ENCODE assay signal across 30 cellular contexts in genomic region chr4:4233610-4234009, GRCh38. TPM values are rescaled to one million over a fixed set of nuclear protein-coding genes. Genes with fewer than 3 reads are reported as not detected.
"Had no signal": no experiment of that assay in that cellular context is flagged by ENCODE, and none has a peak within 500 bp of the region (broad histone marks: within the 10 kb centered on the region; RNA-seq: fewer than 3 reads in every experiment).

No MANE protein-coding gene starts in this region.

- H3K27me3 ChIP-seq: testis, thyroid gland, upper lobe of left lung, uterus, vagina had no signal

- DNase-seq: stimulated activated CD4-positive, alpha-beta T cell treated with anti-CD3 and anti-CD28 coated beads, Interleukin-2, amount 100 ng/mL, for 48 hours; stimulated activated CD4-positive, alpha-beta T cell treated with anti-CD3 and anti-CD28 coated beads, Interleukin-4, amount 100 ng/mL, for 1 hour; stimulated activated CD4-positive, alpha-beta T cell treated with anti-CD3 and anti-CD28 coated beads, Interleukin-4, amount 100 ng/mL, for 24 hours; stimulated activated CD4-positive, alpha-beta T cell treated with anti-CD3 and anti-CD28 coated beads, Interleukin-4, amount 100 ng/mL, for 4 hours; stimulated activated CD8-positive, alpha-beta memory T cell treated with anti-CD3 and anti-CD28 coated beads, Interleukin-4, amount 100 ng/mL, for 48 hours; stimulated activated naive B cell treated with anti-CD40 and anti-IgM and Interleukin-4, amounts not matched to agents 10 μg/mL and 1 μg/mL and 100 μg/mL, for 72 hours; stimulated activated naive CD4-positive, alpha-beta T cell; stimulated activated naive CD4-positive, alpha-beta T cell treated with Interleukin-2 at 50 U/mL for 16 hours; stimulated activated naive CD8-positive, alpha-beta T cell treated with anti-CD3 and anti-CD28 coated beads, Interleukin-15, amount 100 ng/mL, for 72 hours; stimulated activated naive CD8-positive, alpha-beta T cell treated with anti-CD3 and anti-CD28 coated beads, Interleukin-15, Interleukin-2, amounts not matched to agents 100 U/mL and 50 U/mL, for 24 hours; stomach; substantia nigra; testis; thyroid gland; tibial artery; transverse colon; trophoblast cell; upper lobe of left lung; upper lobe of right lung; uterus had no signal

- H3K27ac ChIP-seq: stomach, suprapubic skin, testis, thoracic aorta, thyroid gland, tibial artery, tibial nerve, transverse colon, upper lobe of left lung, upper lobe of right lung, uterus, vagina had no signal

- H3K9me3 ChIP-seq: testis, thyroid gland, upper lobe of right lung, uterus had no signal

- H3K4me1 ChIP-seq: stomach, suprapubic skin, testis, thyroid gland, tibial artery, tibial nerve, transverse colon, upper lobe of left lung, upper lobe of right lung, uterus, vagina had no signal

- ATAC-seq: stimulated activated effector memory CD8-positive, alpha-beta T cell treated with anti-CD3 and anti-CD28 coated beads, Interleukin-12 subunit alpha, Interleukin-12 subunit beta, amount 100 ng/mL, for 72 hours; stimulated activated memory B cell treated with anti-CD40 and anti-IgM and Interleukin-4, amounts not matched to agents 10 μg/mL and 1 μg/mL and 100 μg/mL, for 72 hours; stimulated activated naive B cell treated with anti-CD40 and anti-IgM and Interleukin-4, amounts not matched to agents 10 μg/mL and 1 μg/mL and 100 μg/mL, for 72 hours; stimulated activated naive CD8-positive, alpha-beta T cell treated with anti-CD3 and anti-CD28 coated beads, Interleukin-15, amount 100 ng/mL, for 72 hours; stimulated activated naive CD8-positive, alpha-beta T cell treated with anti-CD3 and anti-CD28 coated beads, Interleukin-15, Interleukin-2, amounts not matched to agents 100 U/mL and 50 U/mL, for 24 hours; upper lobe of right lung had no signal

- H3K36me3 ChIP-seq: uterus had no signal

- H3K4me3 ChIP-seq: stomach, suprapubic skin, testis, thoracic aorta, thyroid gland, tibial artery, tibial nerve, transverse colon, upper lobe of left lung, upper lobe of right lung, uterus, vagina had no signal

RNA-seq across cellular contexts. Expression of gene OTOP1, which starts 6.9 kb away (rescaled TPM):
- total RNA-seq: stomach, subcutaneous adipose tissue, temporal lobe, thoracic aorta, thyroid gland, tibial nerve, transverse colon, upper lobe of left lung, upper lobe of right lung, ureter, urinary bladder, uterus, vagina had no signal
